ENCODE assay signal across 1 cellular context in the genomic region with DNA sequence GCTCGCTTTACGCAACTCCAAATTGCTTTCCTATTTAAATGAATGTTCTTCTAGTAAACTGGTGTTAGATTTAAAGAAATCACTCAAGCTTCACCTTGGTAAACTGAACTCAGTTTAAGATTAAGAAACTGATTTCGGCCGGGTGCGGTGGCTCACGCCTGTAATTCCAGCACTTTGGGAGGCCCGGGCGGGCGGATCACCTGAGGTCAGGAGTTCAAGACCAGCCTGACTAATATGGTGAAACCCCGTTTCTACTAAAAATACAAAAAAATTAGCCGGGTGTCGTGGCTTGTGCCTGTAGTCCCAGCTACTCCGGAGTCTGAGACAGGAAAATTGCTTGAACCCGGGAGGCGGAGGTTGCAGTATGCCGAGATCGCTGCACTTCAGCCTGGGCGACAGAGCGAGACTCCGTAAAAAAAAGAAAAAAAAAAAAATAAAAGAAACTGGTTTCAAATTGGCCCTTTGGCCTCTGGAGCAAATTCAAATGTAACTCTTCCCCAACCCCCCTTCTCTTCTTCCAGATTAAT.
TF ChIP-seq lines count a peak whose summit lies in the region.

No MANE protein-coding gene starts in this region.

TF ChIP-seq in endothelial cell of umbilical vein, 7 proteins besides CTCF, POLR2A, EP300 and RAD21 (continued from another document):
- no peak for TF ChIP-seq POLR2AphosphoS5 (IDR thresholded peaks at IDR 0.05; ENCODE audit: insufficient read depth, low read depth, low read length)
- TF ChIP-seq GATA2 (IDR thresholded peaks at IDR 0.05; ENCODE audit: insufficient read depth, insufficient read length, low read depth, low read length) = no peak
- no peak for TF ChIP-seq FOS (IDR thresholded peaks at IDR 0.05; ENCODE audit: borderline replicate concordance, insufficient read depth, low read length)
- TF ChIP-seq JUN (IDR thresholded peaks at IDR 0.05; ENCODE audit: borderline replicate concordance, insufficient read depth, insufficient read length, low read depth) = no peak
- TF ChIP-seq MYC (IDR thresholded peaks at IDR 0.05; ENCODE audit: low read depth, low read length) = no peak
TF ChIP-seq in endothelial cell of umbilical vein: peak in this region for 0.
